ENCODE assay signal across 10 cellular contexts in the genomic region with DNA sequence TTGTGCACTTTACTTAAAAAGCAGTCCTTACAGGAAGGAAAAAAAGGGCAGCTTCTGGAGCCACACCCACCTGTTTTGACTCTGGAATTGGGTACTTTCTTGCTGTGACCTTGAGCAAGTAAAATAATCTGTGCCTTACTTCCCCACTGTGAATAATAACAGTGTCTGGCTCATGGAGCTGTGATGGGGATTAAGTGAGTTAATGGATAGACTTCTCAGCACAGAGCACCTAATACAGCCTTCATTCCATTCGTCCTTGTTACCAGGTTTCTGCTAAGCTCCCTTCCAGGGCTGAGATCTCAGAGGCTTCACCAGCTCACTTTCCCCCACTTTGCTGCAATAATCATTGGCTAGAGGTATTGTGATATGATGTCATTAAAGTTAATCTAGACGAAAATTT. TPM values are rescaled to one million over a fixed set of nuclear protein-coding genes. Genes with fewer than 3 reads are reported as not detected.
DNase-seq lines count a peak whose midpoint lies in the region; ATAC-seq, FAIRE-seq and TF ChIP-seq lines count a peak whose summit lies in the region.
"Had no signal": no experiment of that assay in that cellular context is flagged by ENCODE, and none has a peak within 500 bp of the region (broad histone marks: within the 10 kb centered on the region; RNA-seq: fewer than 3 reads in every experiment).

No MANE protein-coding gene starts in this region.

- H3K4me1 Mint-ChIP-seq in activated naive CD4-positive, alpha-beta T cell treated with anti-CD3 and anti-CD28 coated beads, Interleukin-2, amount 50 U/mL, for 24 hours, result peaks cover 81% of the 10 kb centered on the region
- peaks cover 12% of the 10 kb centered on the region for H3K4me1 Mint-ChIP-seq in activated T-helper 17 cell treated with anti-CD3 and anti-CD28 coated beads, Interleukin-2, amount 50 U/mL, for 72 hours
- H3K4me1 Mint-ChIP-seq in osteocyte (ENCODE audit: unreplicated experiment), result peaks cover 13% of the 10 kb centered on the region

- H3K27ac Mint-ChIP-seq in activated naive CD4-positive, alpha-beta T cell treated with anti-CD3 and anti-CD28 coated beads, Interleukin-2, amount 50 U/mL, for 24 hours, result peak overlapping the region; percentile 56
- H3K27ac Mint-ChIP-seq in activated T-helper 17 cell treated with anti-CD3 and anti-CD28 coated beads, Interleukin-2, amount 50 U/mL, for 72 hours, result peak overlapping the region; percentile 10
- no peak overlapping the region for H3K27ac Mint-ChIP-seq in osteocyte (ENCODE audit: unreplicated experiment)

- no peak overlapping the region for H2AFZ ChIP-seq in keratinocyte (ENCODE audit: control insufficient read depth, low read length)

- no peak for TF ChIP-seq POLR2A in upper lobe of left lung (IDR thresholded peaks at IDR 0.05)

- no peaks in the 10 kb centered on the region for H3K79me2 ChIP-seq in keratinocyte (ENCODE audit: control insufficient read depth, insufficient read depth, low read length)

- peaks cover 36% of the 10 kb centered on the region for H3K4me1 ChIP-seq in keratinocyte (ENCODE audit: control insufficient read depth, extremely low read depth, insufficient read depth, low read length)
- peaks cover 14 to 30% (median 22%) of the 10 kb centered on the region in 4 donors for H3K4me1 ChIP-seq in upper lobe of left lung

- TF ChIP-seq CTCF in keratinocyte (optimal IDR thresholded peaks at IDR 0.05 in 1 of 3, IDR thresholded peaks at IDR 0.05 in 1 of 3, conservative IDR thresholded peaks at IDR 0.05 in 1 of 3; ENCODE audit: extremely low read depth in 1 of 3, insufficient read depth in 2 of 3, low read length in 3 of 3) (no peak), upper lobe of left lung (IDR thresholded peaks at IDR 0.05) (no peak), osteocyte (IDR thresholded peaks at IDR 0.05) (no peak)

- no peaks in the 10 kb centered on the region for H3K27me3 ChIP-seq in keratinocyte (ENCODE audit: control insufficient read depth, extremely low read depth, insufficient read depth, low read length)
- H3K27me3 ChIP-seq in upper lobe of left lung, result no peaks in the 10 kb centered on the region

- no peak for FAIRE-seq in keratinocyte (lab: Jason Lieb, UNC)

- no peak for ATAC-seq in activated T-helper 17 cell treated with anti-CD3 and anti-CD28 coated beads, Interleukin-2, amount 50 U/mL, for 72 hours (replicated peaks)
- peak in 1 of 2 donors; percentile 12 for ATAC-seq in upper lobe of left lung (ENCODE audit: low FRiP score in 2 of 2)
- no peak for ATAC-seq in GM18520 (IDR thresholded peaks at IDR 0.05; ENCODE audit: unreplicated experiment)

- H3K27me3 Mint-ChIP-seq in activated naive CD4-positive, alpha-beta T cell treated with anti-CD3 and anti-CD28 coated beads, Interleukin-2, amount 50 U/mL, for 24 hours, result no peaks in the 10 kb centered on the region
- no peaks in the 10 kb centered on the region for H3K27me3 Mint-ChIP-seq in activated T-helper 17 cell treated with anti-CD3 and anti-CD28 coated beads, Interleukin-2, amount 50 U/mL, for 72 hours
- H3K27me3 Mint-ChIP-seq in osteocyte (ENCODE audit: unreplicated experiment), result peaks cover 34% of the 10 kb centered on the region

- no peak for TF ChIP-seq EP300 in upper lobe of left lung (IDR thresholded peaks at IDR 0.05)

- dilution Hi-C loops in keratinocyte (cut with MboI; ENCODE audit: extremely low pct_ligation_motif_present, low sequenced_read_pairs), result no loop called here

- DNase-seq in activated naive CD4-positive, alpha-beta T cell treated with anti-CD3 and anti-CD28 coated beads, Interleukin-2, amount 50 U/mL, for 16 hours, result no peak
- no peak for DNase-seq in keratinocyte (ENCODE audit: low read depth, low spot score)
- DNase-seq in upper lobe of left lung, result no peak
- no peak for DNase-seq in stimulated activated CD4-positive, alpha-beta T cell treated with anti-CD3 and anti-CD28 coated beads, Interleukin-4, amount 100 ng/mL, for 24 hours
- no peak for DNase-seq in osteocyte (ENCODE audit: extremely low spot score, unreplicated experiment)
- DNase-seq: amygdala, NCI-H1092 had no signal

- no peaks in the 10 kb centered on the region for H4K20me1 ChIP-seq in keratinocyte (ENCODE audit: control insufficient read depth, extremely low read depth, insufficient read depth, low read length)

- H3K9me1 ChIP-seq in keratinocyte (ENCODE audit: control insufficient read depth, extremely low read depth, insufficient read depth, low read length), result no peaks in the 10 kb centered on the region

- H3K9me3 Mint-ChIP-seq in activated naive CD4-positive, alpha-beta T cell treated with anti-CD3 and anti-CD28 coated beads, Interleukin-2, amount 50 U/mL, for 24 hours, result no peaks in the 10 kb centered on the region
- H3K9me3 Mint-ChIP-seq in activated T-helper 17 cell treated with anti-CD3 and anti-CD28 coated beads, Interleukin-2, amount 50 U/mL, for 72 hours, result no peaks in the 10 kb centered on the region
- peaks cover 6% of the 10 kb centered on the region for H3K9me3 Mint-ChIP-seq in osteocyte (ENCODE audit: unreplicated experiment)

- peak overlapping the region; percentile 70 for H3K4me2 ChIP-seq in keratinocyte (ENCODE audit: control insufficient read depth, extremely low read depth, insufficient read depth, low read depth, low read length)

- peak overlapping the region; percentile 50 for H3K4me3 Mint-ChIP-seq in activated naive CD4-positive, alpha-beta T cell treated with anti-CD3 and anti-CD28 coated beads, Interleukin-2, amount 50 U/mL, for 24 hours
- peak overlapping the region; percentile 4 for H3K4me3 Mint-ChIP-seq in activated T-helper 17 cell treated with anti-CD3 and anti-CD28 coated beads, Interleukin-2, amount 50 U/mL, for 72 hours
- H3K4me3 Mint-ChIP-seq in osteocyte (ENCODE audit: unreplicated experiment), result no peak overlapping the region

- H3K27ac ChIP-seq in keratinocyte (ENCODE audit: control insufficient read depth, insufficient read depth, low read length), result peak overlapping the region; percentile 45
- peak overlapping the region; percentile 2 to 72 (median 66) for H3K27ac ChIP-seq in upper lobe of left lung

- WGBS in upper lobe of left lung, 2 donors, result 36 to 50% methylated on average over 2 of the region's 2 CpGs

- H3K4me3 ChIP-seq in keratinocyte (ENCODE audit: control insufficient read depth in 2 of 3, extremely low read depth in 1 of 3, insufficient read depth in 2 of 3, low read depth in 1 of 3, low read length in 3 of 3), result peak overlapping the region in 1 of 3 experiments; percentile 26
- H3K4me3 ChIP-seq in upper lobe of left lung, result no peak overlapping the region

- H3K9me3 ChIP-seq in keratinocyte (ENCODE audit: control insufficient read depth, low read depth, low read length) (no peaks in the 10 kb centered on the region), upper lobe of left lung (no peaks in the 10 kb centered on the region)

- H3K36me3 Mint-ChIP-seq in activated naive CD4-positive, alpha-beta T cell treated with anti-CD3 and anti-CD28 coated beads, Interleukin-2, amount 50 U/mL, for 24 hours, result no peaks in the 10 kb centered on the region
- no peaks in the 10 kb centered on the region for H3K36me3 Mint-ChIP-seq in activated T-helper 17 cell treated with anti-CD3 and anti-CD28 coated beads, Interleukin-2, amount 50 U/mL, for 72 hours (ENCODE audit: low read depth)
- H3K36me3 Mint-ChIP-seq in osteocyte (ENCODE audit: unreplicated experiment), result no peaks in the 10 kb centered on the region

- H3K36me3 ChIP-seq in keratinocyte (ENCODE audit: control insufficient read depth in 2 of 2, extremely low read depth in 1 of 2, insufficient read depth in 2 of 2, low read length in 2 of 2) (no peaks in the 10 kb centered on the region), upper lobe of left lung (no peaks in the 10 kb centered on the region)

- H3K9ac ChIP-seq in keratinocyte (ENCODE audit: control insufficient read depth, extremely low read depth, insufficient read depth, low read length), result peak overlapping the region; percentile 8

RNA-seq across cellular contexts. Expression of gene ABCG1, which starts 20.0 kb away (rescaled TPM):
- 1 to 10 TPM; 3.1 to 8.2 TPM for total RNA-seq in activated T-helper 17 cell treated with anti-CD3 and anti-CD28 coated beads, Interleukin-2, amount 50 U/mL, for 72 hours
- polyA plus RNA-seq in keratinocyte, result 3.3 to 3.6 TPM (median 3.5 TPM) in 3 replicates
- 32.8 TPM for polyA plus RNA-seq in keratinocyte (2011; ENCODE audit: low read depth)
- polyA plus RNA-seq in keratinocyte (2011; cell fraction: cytosol; rRNA removed), result 3.0 and 3.2 TPM in 2 replicates
- 12.1 and 13.2 TPM in 2 replicates for polyA plus RNA-seq in keratinocyte (2011; cell fraction: nucleus; rRNA removed)
- polyA plus RNA-seq in keratinocyte (2012; ENCODE audit: low replicate concordance), result 2.9 and 41.9 TPM in 2 replicates
- polyA minus RNA-seq in keratinocyte, result 4.9 to 6.8 TPM (median 6.3 TPM) in 3 replicates
- polyA minus RNA-seq in keratinocyte (2011; cell fraction: cytosol; rRNA and poly(A)+ RNA removed), result 4.2 TPM
- 13.3 and 14.7 TPM in 2 replicates for polyA minus RNA-seq in keratinocyte (2011; cell fraction: nucleus; rRNA and poly(A)+ RNA removed)
- total RNA-seq in upper lobe of left lung, result 100 to 1,000 TPM in 2 of 6 donors, 10 to 100 TPM in 4; 56.7 to 130 (median 79.8) TPM
- 16.5 TPM in 2 replicates for total RNA-seq in osteocyte
